Comparison of ENCODE assay signal across 24 cellular contexts in the genomic region with DNA sequence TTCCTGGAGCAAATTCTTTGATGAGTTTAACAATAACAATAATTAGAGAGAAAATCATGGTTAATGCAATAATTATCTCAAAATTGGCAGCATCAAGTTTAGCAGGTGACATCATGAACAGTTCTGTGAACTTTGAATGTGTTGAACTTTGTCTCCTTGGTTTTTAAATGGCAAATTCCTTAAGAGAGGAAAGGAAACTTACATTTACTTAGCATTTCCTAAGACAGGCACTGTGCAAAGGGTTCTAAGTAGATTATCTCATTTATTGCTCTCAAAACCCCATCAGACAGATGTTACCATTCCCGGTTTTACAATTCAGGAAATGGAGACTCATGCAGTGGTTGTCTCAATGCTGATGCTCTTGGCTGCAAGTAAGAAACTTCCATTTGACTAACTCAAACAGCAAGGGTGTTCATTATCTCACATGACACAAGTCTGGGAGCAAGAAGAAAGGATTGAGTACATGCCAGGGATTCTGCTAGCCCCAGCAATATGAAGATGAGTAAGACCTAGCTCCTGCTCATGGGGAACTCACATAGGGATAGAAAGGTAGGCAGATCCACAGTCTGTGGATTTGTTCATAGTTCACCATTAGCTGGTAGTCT.
"Had no signal": no experiment of that assay in that cellular context is flagged by ENCODE, and none has a peak within 500 bp of the region (broad histone marks: within the 10 kb centered on the region; RNA-seq: fewer than 3 reads in every experiment).

No MANE protein-coding gene starts in this region.

- H3K27me3 ChIP-seq: body of pancreas, cardiac muscle cell, left lung, transverse colon, uterus had no signal

- H3K4me1 ChIP-seq: left lung, uterus had no signal

- H3K4me3 ChIP-seq: body of pancreas, cardiac muscle cell, left lung, lung, smooth muscle cell, transverse colon, uterus had no signal

- DNase-seq: activated CD4-positive, alpha-beta T cell treated with anti-CD3 and anti-CD28 coated beads, Interleukin-2, amount 10 ng/mL, durations not matched to agents 7 days and 5 days; activated CD8-positive, alpha-beta memory T cell treated with anti-CD3 and anti-CD28 coated beads, Interleukin-2, amount 10 ng/mL, durations not matched to agents 7 days and 5 days; activated CD8-positive, alpha-beta T cell treated with anti-CD3 and anti-CD28 coated beads for 36 hours; activated effector memory CD4-positive, alpha-beta T cell treated with anti-CD3 and anti-CD28 coated beads, Interleukin-2, amount 50 U/mL, for 16 hours; activated naive CD4-positive, alpha-beta T cell treated with anti-CD3 and anti-CD28 coated beads, Interleukin-2, amount 10 ng/mL, durations not matched to agents 7 days and 5 days; activated naive CD8-positive, alpha-beta T cell treated with anti-CD3 and anti-CD28 coated beads, Interleukin-2, amount 50 U/mL, for 24 hours; activated T-cell treated with anti-CD3 and anti-CD28 coated beads for 4 hours; body of pancreas; cortex of kidney; foreskin melanocyte; kidney; left lung; naive thymus-derived CD4-positive, alpha-beta T cell; posterior cingulate gyrus; stimulated activated CD4-positive, alpha-beta T cell treated with anti-CD3 and anti-CD28 coated beads, Interleukin-15, amount 100 ng/mL, for 24 hours; stimulated activated naive B cell treated with anti-CD40 and anti-IgM and Interleukin-4, amounts not matched to agents 10 μg/mL and 1 μg/mL and 100 μg/mL, for 72 hours; transverse colon; uterus had no signal

- H3K27ac ChIP-seq: body of pancreas, cardiac muscle cell, left lung, uterus, VCaP had no signal

- H3K9me3 ChIP-seq: body of pancreas, uterus had no signal

- ATAC-seq: activated CD4-positive, CD25-positive, alpha-beta regulatory T cell treated with anti-CD3 and anti-CD28 coated beads, Interleukin-2, amount 50 U/mL, for 24 hours; activated CD8-positive, alpha-beta memory T cell treated with anti-CD3 and anti-CD28 coated beads, Interleukin-2, amount 10 ng/mL, durations not matched to agents 7 days and 5 days; activated CD8-positive, alpha-beta T cell treated with anti-CD3 and anti-CD28 coated beads for 36 hours; activated naive CD8-positive, alpha-beta T cell treated with anti-CD3 and anti-CD28 coated beads, Interleukin-2, amount 50 U/mL, for 24 hours; body of pancreas; left lung; naive thymus-derived CD4-positive, alpha-beta T cell; sciatic nerve; stimulated activated naive B cell treated with anti-CD40 and anti-IgM and Interleukin-4, amounts not matched to agents 10 μg/mL and 1 μg/mL and 100 μg/mL, for 72 hours had no signal

- H3K4me2 ChIP-seq: smooth muscle cell had no signal

- H3K36me3 ChIP-seq: cardiac muscle cell, left lung, transverse colon, uterus had no signal
